ENCODE assay signal across 11 cellular contexts in genomic region chr2:105754011-105754410, GRCh38. TPM values are rescaled to one million over a fixed set of nuclear protein-coding genes. Genes with fewer than 3 reads are reported as not detected.
DNase-seq lines count a peak whose midpoint lies in the region; ATAC-seq, FAIRE-seq and TF ChIP-seq lines count a peak whose summit lies in the region.
"Had no signal": no experiment of that assay in that cellular context is flagged by ENCODE, and none has a peak within 500 bp of the region (broad histone marks: within the 10 kb centered on the region; RNA-seq: fewer than 3 reads in every experiment).

No MANE protein-coding gene starts in this region.

- H3K27me3 Mint-ChIP-seq in WTC11 (ENCODE audit: low read depth): no peaks in the 10 kb centered on the region
- no peaks in the 10 kb centered on the region for H3K27me3 Mint-ChIP-seq in dendritic cell treated with granulocyte-macrophage colony-stimulating factor and Interleukin-4, amounts not matched to agents 40 ng/mL and 50 ng/mL, for 4 days
- no peaks in the 10 kb centered on the region for H3K27me3 Mint-ChIP-seq in stimulated activated memory B cell treated with anti-CD40 and anti-IgM and Interleukin-4, amounts not matched to agents 10 μg/mL and 1 μg/mL and 100 μg/mL, for 72 hours

- H3K9me3 Mint-ChIP-seq in WTC11: peaks cover 5% of the 10 kb centered on the region; the same call in 1 of the 2 replicates
- peaks cover 9% of the 10 kb centered on the region for H3K9me3 Mint-ChIP-seq in dendritic cell treated with granulocyte-macrophage colony-stimulating factor and Interleukin-4, amounts not matched to agents 40 ng/mL and 50 ng/mL, for 4 days
- H3K9me3 Mint-ChIP-seq in stimulated activated memory B cell treated with anti-CD40 and anti-IgM and Interleukin-4, amounts not matched to agents 10 μg/mL and 1 μg/mL and 100 μg/mL, for 72 hours: no peaks in the 10 kb centered on the region

- no peak overlapping the region for H3K4me3 Mint-ChIP-seq in WTC11
- H3K4me3 Mint-ChIP-seq in dendritic cell treated with granulocyte-macrophage colony-stimulating factor and Interleukin-4, amounts not matched to agents 40 ng/mL and 50 ng/mL, for 4 days: no peak overlapping the region
- peak overlapping the region; percentile 22 for H3K4me3 Mint-ChIP-seq in stimulated activated memory B cell treated with anti-CD40 and anti-IgM and Interleukin-4, amounts not matched to agents 10 μg/mL and 1 μg/mL and 100 μg/mL, for 72 hours

- TF ChIP-seq CTCF in WTC11 (IDR thresholded peaks at IDR 0.05): no peak
- TF ChIP-seq CTCF in RWPE1 (conservative IDR thresholded peaks at IDR 0.05; ENCODE audit: low read depth): no peak

- no peak overlapping the region for H3K27ac ChIP-seq in RWPE1
- H3K27ac ChIP-seq: cardiac muscle cell, ovary had no signal

- peak overlapping the region; percentile 87 for H3K27ac Mint-ChIP-seq in WTC11
- peak overlapping the region; percentile 52 for H3K27ac Mint-ChIP-seq in dendritic cell treated with granulocyte-macrophage colony-stimulating factor and Interleukin-4, amounts not matched to agents 40 ng/mL and 50 ng/mL, for 4 days
- peak overlapping the region; percentile 71 for H3K27ac Mint-ChIP-seq in stimulated activated memory B cell treated with anti-CD40 and anti-IgM and Interleukin-4, amounts not matched to agents 10 μg/mL and 1 μg/mL and 100 μg/mL, for 72 hours

- POLR2A ChIA-PET in WTC11 (lab: Charles Lee): interaction anchor here (0.6 kb wide), 1 partner anchor 8 kb away, joined by 3 read pairs; no protein-coding TSS in a partner anchor
- POLR2A ChIA-PET in RWPE1 (lab: Yijun Ruan, JAX; ENCODE audit: low non-redundant PET): no interaction called here

- ATAC-seq in WTC11: no peak
- peak; percentile 42 for ATAC-seq in stimulated activated memory B cell treated with anti-CD40 and anti-IgM and Interleukin-4, amounts not matched to agents 10 μg/mL and 1 μg/mL and 100 μg/mL, for 72 hours

- intact Hi-C loops in dendritic cell treated with granulocyte-macrophage colony-stimulating factor and Interleukin-4, amounts not matched to agents 40 ng/mL and 50 ng/mL, for 4 days (cut with micrococcal nuclease): no loop called here

- peak; percentile 85 for FAIRE-seq in GM19239 (lab: Jason Lieb, UNC)
- FAIRE-seq: RCC 7860 had no signal

- peaks cover 16% of the 10 kb centered on the region for H3K36me3 Mint-ChIP-seq in WTC11
- H3K36me3 Mint-ChIP-seq in dendritic cell treated with granulocyte-macrophage colony-stimulating factor and Interleukin-4, amounts not matched to agents 40 ng/mL and 50 ng/mL, for 4 days (ENCODE audit: low read depth): peaks cover 13% of the 10 kb centered on the region
- H3K36me3 Mint-ChIP-seq in stimulated activated memory B cell treated with anti-CD40 and anti-IgM and Interleukin-4, amounts not matched to agents 10 μg/mL and 1 μg/mL and 100 μg/mL, for 72 hours: peaks cover 48% of the 10 kb centered on the region

- CTCF ChIA-PET in WTC11 (lab: Charles Lee) (no interaction called here), RWPE1 (lab: Yijun Ruan, JAX) (no interaction called here)

- DNase-seq in GM19239 (ENCODE audit: insufficient read length, low spot score) (no peak), WTC11 (ENCODE audit: low spot score) (no peak), COLO829 (ENCODE audit: low spot score) (no peak), RWPE1 (ENCODE audit: low spot score) (no peak), NCI-H2107 (lab: John Stamatoyannopoulos, UW) (no peak)
- DNase-seq: NCI-H1694 treated with DMSO at 0.1 percent for 48 hours, ovary had no signal

- H3K4me1 Mint-ChIP-seq in WTC11: peaks cover 69% of the 10 kb centered on the region
- H3K4me1 Mint-ChIP-seq in dendritic cell treated with granulocyte-macrophage colony-stimulating factor and Interleukin-4, amounts not matched to agents 40 ng/mL and 50 ng/mL, for 4 days (ENCODE audit: low read depth): peaks cover 67% of the 10 kb centered on the region
- H3K4me1 Mint-ChIP-seq in stimulated activated memory B cell treated with anti-CD40 and anti-IgM and Interleukin-4, amounts not matched to agents 10 μg/mL and 1 μg/mL and 100 μg/mL, for 72 hours: peaks cover 90% of the 10 kb centered on the region

TF ChIP-seq in WTC11, 78 proteins besides CTCF, POLR2A, EP300 and RAD21 (continues in another document):
- TF ChIP-seq ZNF219 (CRISPR knock-in tag; IDR thresholded peaks at IDR 0.05; ENCODE audit: borderline replicate concordance): no peak
- no peak for TF ChIP-seq ATF1 (CRISPR knock-in tag; IDR thresholded peaks at IDR 0.05)
- no peak for TF ChIP-seq JAZF1 (CRISPR knock-in tag; IDR thresholded peaks at IDR 0.05)
- no peak for TF ChIP-seq E2F5 (CRISPR knock-in tag; IDR thresholded peaks at IDR 0.05)
- no peak for TF ChIP-seq MLX (CRISPR knock-in tag; IDR thresholded peaks at IDR 0.05)
- no peak for TF ChIP-seq ZBTB21 (CRISPR knock-in tag; IDR thresholded peaks at IDR 0.05; ENCODE audit: borderline replicate concordance)
- TF ChIP-seq HMGXB4 (CRISPR knock-in tag; IDR thresholded peaks at IDR 0.05): no peak
- no peak for TF ChIP-seq SMAD3 (CRISPR knock-in tag; IDR thresholded peaks at IDR 0.05; ENCODE audit: borderline replicate concordance)
- no peak for TF ChIP-seq AFF4 (CRISPR knock-in tag; IDR thresholded peaks at IDR 0.05; ENCODE audit: borderline replicate concordance)
- no peak for TF ChIP-seq NFYB (CRISPR knock-in tag; conservative IDR thresholded peaks at IDR 0.05; ENCODE audit: low read depth)
- TF ChIP-seq MAX (CRISPR knock-in tag; IDR thresholded peaks at IDR 0.05): no peak
- TF ChIP-seq ETV6 (CRISPR knock-in tag; IDR thresholded peaks at IDR 0.05): no peak
- no peak for TF ChIP-seq ZSCAN18 (CRISPR knock-in tag; IDR thresholded peaks at IDR 0.05)

RNA-seq across cellular contexts. Expression of gene NCK2, which starts 9.3 kb away (rescaled TPM):
- 63.7 to 75.4 TPM (median 65.1 TPM) in 3 replicates for total RNA-seq in WTC11 (2021)
